In the genomic region with DNA sequence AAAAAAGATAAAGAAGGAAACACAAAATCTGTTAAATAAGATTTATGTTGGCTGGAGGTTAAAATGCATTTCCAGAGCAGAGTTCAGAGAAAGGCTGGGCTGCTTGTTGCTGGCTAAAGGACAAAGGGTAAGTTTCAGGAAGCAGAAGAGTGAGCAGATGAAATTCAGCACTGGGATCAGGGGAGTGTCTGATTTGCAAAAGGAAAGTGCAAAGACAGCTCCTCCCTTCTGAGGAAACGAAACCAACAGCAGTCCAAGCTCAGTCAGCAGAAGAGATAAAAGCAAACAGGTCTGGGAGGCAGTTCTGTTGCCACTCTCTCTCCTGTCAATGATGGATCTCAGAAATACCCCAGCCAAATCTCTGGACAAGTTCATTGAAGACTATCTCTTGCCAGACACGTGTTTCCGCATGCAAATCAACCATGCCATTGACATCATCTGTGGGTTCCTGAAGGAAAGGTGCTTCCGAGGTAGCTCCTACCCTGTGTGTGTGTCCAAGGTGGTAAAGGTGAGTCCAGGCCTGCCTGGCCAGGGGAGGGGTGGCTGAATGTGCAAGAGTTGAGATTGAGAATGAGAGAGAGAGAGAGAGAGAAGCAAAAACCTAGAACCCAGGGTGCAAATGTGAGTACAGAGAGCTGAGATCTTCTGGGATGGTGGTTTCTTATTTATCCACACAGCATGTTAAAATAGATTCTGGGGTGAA, we compare ENCODE assay signal across 8 cellular contexts. TPM values are rescaled to one million over a fixed set of nuclear protein-coding genes. Genes with fewer than 3 reads are reported as not detected.
DNase-seq lines count a peak whose midpoint lies in the region; ATAC-seq, FAIRE-seq and TF ChIP-seq lines count a peak whose summit lies in the region.

OAS1 (plus strand) TSS at position 251 of the 703 bp plus-strand sequence; CDS start at position 329, 78 bp downstream.

- H3K4me3 Mint-ChIP-seq in activated T-helper 2 cell treated with anti-CD3 and anti-CD28 coated beads, Interferon-gamma antibody, Interleukin-2, Interleukin-4, amounts not matched to agents 10 μg/mL and 5 μg/mL and 100 μg/mL, durations not matched to agents 14 hours and 24 hours and 36 hours (ENCODE audit: low read depth) = peak within 1 kb of the TSS; percentile 96

- TF ChIP-seq CTCF in AG09309 (IDR thresholded peaks at IDR 0.05; ENCODE audit: control insufficient read depth, insufficient read depth, low read depth, low read length, missing control alignments) (no peak), psoas muscle (IDR thresholded peaks at IDR 0.05) (no peak)

- H3K27ac ChIP-seq in psoas muscle = no peak within 1 kb of the TSS

- peaks cover 33% of the 10 kb centered on the region for H3K36me3 Mint-ChIP-seq in activated T-helper 2 cell treated with anti-CD3 and anti-CD28 coated beads, Interferon-gamma antibody, Interleukin-2, Interleukin-4, amounts not matched to agents 10 μg/mL and 5 μg/mL and 100 μg/mL, durations not matched to agents 14 hours and 24 hours and 36 hours (ENCODE audit: low read depth)

- no peaks in the 10 kb centered on the region for H3K9me3 ChIP-seq in psoas muscle

- 5 to 14% (median 7%) methylated on average over 4 of the region's 4 CpGs for WGBS in psoas muscle, 3 donors

- no peaks in the 10 kb centered on the region for H3K4me1 ChIP-seq in psoas muscle

- H3K27me3 Mint-ChIP-seq in activated T-helper 2 cell treated with anti-CD3 and anti-CD28 coated beads, Interferon-gamma antibody, Interleukin-2, Interleukin-4, amounts not matched to agents 10 μg/mL and 5 μg/mL and 100 μg/mL, durations not matched to agents 14 hours and 24 hours and 36 hours (ENCODE audit: low read depth) = no peaks in the 10 kb centered on the region

- intact Hi-C loops in activated T-helper 2 cell treated with anti-CD3 and anti-CD28 coated beads, Interferon-gamma antibody, Interleukin-2, Interleukin-4, amounts not matched to agents 10 μg/mL and 5 μg/mL and 100 μg/mL, durations not matched to agents 14 hours and 24 hours and 36 hours (cut with micrococcal nuclease) = loop anchor here (10.0 kb wide), 1 partner anchor 228 kb away; the partner anchor contains the start of gene RASAL1
- intact Hi-C loops in Right ventricle myocardium superior (cut with DNase I) = no loop called here
- intact Hi-C loops in psoas muscle (cut with DNase I) = loop anchor here in 1 of 2 donors (10.0 kb wide), 1 partner anchor 128 kb away; no protein-coding TSS in a partner anchor

- peaks cover 5% of the 10 kb centered on the region for H3K9me3 Mint-ChIP-seq in activated T-helper 2 cell treated with anti-CD3 and anti-CD28 coated beads, Interferon-gamma antibody, Interleukin-2, Interleukin-4, amounts not matched to agents 10 μg/mL and 5 μg/mL and 100 μg/mL, durations not matched to agents 14 hours and 24 hours and 36 hours

- peak within 1 kb of the TSS; percentile 28 for H3K4me3 ChIP-seq in AG09309 (ENCODE audit: control insufficient read depth, low read depth, low read length)
- H3K4me3 ChIP-seq in psoas muscle = peak within 1 kb of the TSS; percentile 61

- DNase-seq in AG09309 (ENCODE audit: low read depth) (no peak), GM18507 (ENCODE audit: extremely low spot score, insufficient read length, low read depth) (peak; percentile 67), NCI-H2227 treated with DMSO at 0.1 percent for 48 hours (lab: John Stamatoyannopoulos, UW) (peak; percentile 72), Right ventricle myocardium superior (no peak), psoas muscle (no peak), D341Med (ENCODE audit: low spot score) (no peak)
- DNase-seq in activated T-helper 2 cell treated with anti-CD3 and anti-CD28 coated beads, Interferon-gamma antibody, Interleukin-2, Interleukin-4, amounts not matched to agents 10 μg/mL and 5 μg/mL and 100 μg/mL, durations not matched to agents 14 hours and 24 hours and 36 hours (ENCODE audit: low spot score) = peak; percentile 38

- H3K36me3 ChIP-seq in psoas muscle (ENCODE audit: insufficient read depth in 1 of 2, low read depth in 1 of 2) = no peaks in the 10 kb centered on the region

- peak; percentile 97 for FAIRE-seq in GM18507 (lab: Jason Lieb, UNC)

- no peaks in the 10 kb centered on the region for H3K27me3 ChIP-seq in psoas muscle (ENCODE audit: insufficient read depth in 3 of 3, low read length in 2 of 3)

- ATAC-seq in HG02885 (IDR thresholded peaks at IDR 0.05; ENCODE audit: poor library complexity, unreplicated experiment) = peak; percentile 77
- peak; percentile 90 for ATAC-seq in Right ventricle myocardium superior (ENCODE audit: poor library complexity)
- ATAC-seq in psoas muscle = peak in 3 of 4 donors; percentile 51 to 70 (median 56)

- peaks cover 54% of the 10 kb centered on the region for H3K4me1 Mint-ChIP-seq in activated T-helper 2 cell treated with anti-CD3 and anti-CD28 coated beads, Interferon-gamma antibody, Interleukin-2, Interleukin-4, amounts not matched to agents 10 μg/mL and 5 μg/mL and 100 μg/mL, durations not matched to agents 14 hours and 24 hours and 36 hours (ENCODE audit: low read depth)

- peak within 1 kb of the TSS; percentile 95 for H3K27ac Mint-ChIP-seq in activated T-helper 2 cell treated with anti-CD3 and anti-CD28 coated beads, Interferon-gamma antibody, Interleukin-2, Interleukin-4, amounts not matched to agents 10 μg/mL and 5 μg/mL and 100 μg/mL, durations not matched to agents 14 hours and 24 hours and 36 hours

RNA-seq across cellular contexts. Expression of gene OAS1, which starts in this region (rescaled TPM):
- 17.7 and 17.8 TPM in 2 replicates for total RNA-seq in activated T-helper 2 cell treated with anti-CD3 and anti-CD28 coated beads, Interferon-gamma antibody, Interleukin-2, Interleukin-4, amounts not matched to agents 10 μg/mL and 5 μg/mL and 100 μg/mL, durations not matched to agents 14 hours and 24 hours and 36 hours
- total RNA-seq in Right ventricle myocardium superior (4.6 TPM), psoas muscle (1 to 10 TPM; 1.8 to 3.7 (median 2.6) TPM)
- polyA plus RNA-seq in psoas muscle = 1 to 10 TPM in 2 of 3 donors, under 1 TPM in 1; 0.45 to 2.5 (median 1.8) TPM

Comparison
In these comparisons a context has a peak if more than half of its experiments do, and no peak if none do; other contexts are left out.
1. DNase-seq: peak in GM18507 (single experiment), NCI-H2227 treated with DMSO at 0.1 percent for 48 hours (single experiment) and activated T-helper 2 cell treated with anti-CD3 and anti-CD28 coated beads, Interferon-gamma antibody, Interleukin-2, Interleukin-4, amounts not matched to agents 10 μg/mL and 5 μg/mL and 100 μg/mL, durations not matched to agents 14 hours and 24 hours and 36 hours (single experiment); none in AG09309 (single experiment), Right ventricle myocardium superior (single experiment), psoas muscle (0 of 2) and D341Med (single experiment).
2. Peak in every context shown above with its lines, with median percentiles within 50 percentile points of each other: ATAC-seq.